9 cellular contexts compared by ENCODE assay signal in the genomic region with DNA sequence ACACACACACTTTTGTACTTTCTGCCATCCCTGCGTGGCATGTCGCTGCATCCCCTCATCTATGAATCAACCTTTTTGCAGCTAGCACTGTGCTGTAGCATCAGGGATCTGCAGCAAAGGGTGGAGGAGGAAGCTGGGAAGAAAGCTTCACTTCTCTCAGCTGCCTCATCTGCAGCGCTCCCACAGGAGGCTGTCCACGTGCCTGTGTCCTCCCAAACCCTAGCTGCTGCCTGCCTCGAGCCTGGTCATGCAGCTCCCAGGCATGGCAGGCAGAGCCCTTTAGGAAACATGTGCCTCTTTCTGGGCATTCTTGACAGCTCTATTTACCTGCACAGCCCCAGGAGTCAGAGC.
DNase-seq lines count a peak whose midpoint lies in the region; ATAC-seq and TF ChIP-seq lines count a peak whose summit lies in the region.
"Had no signal": no experiment of that assay in that cellular context is flagged by ENCODE, and none has a peak within 500 bp of the region (broad histone marks: within the 10 kb centered on the region; RNA-seq: fewer than 3 reads in every experiment).

No MANE protein-coding gene starts in this region.

- POLR2A ChIA-PET in CD8-positive, alpha-beta memory T cell (lab: Charles Lee) = interaction anchor here (0.6 kb wide), 1 partner anchor 71 kb away, joined by 7 read pairs; no protein-coding TSS in a partner anchor

- DNase-seq in AG10803 (ENCODE audit: low read depth) (peak; percentile 80), NCI-H460 (ENCODE audit: extremely low read depth, low read depth) (peak; percentile 85), dedifferentiated amniotic fluid mesenchymal stem cell (ENCODE audit: extremely low spot score) (peak; percentile 34), mucosa of descending colon (peak; percentile 51 to 65 (median 64)), vagina (ENCODE audit: extremely low spot score in 2 of 2) (peak in 1 of 2 donors; percentile 92), NCI-H1048 (lab: John Stamatoyannopoulos, UW) (no peak), ecto neural progenitor cell (ENCODE audit: low spot score) (no peak)
- DNase-seq in CD8-positive, alpha-beta memory T cell = no peak

- H3K27me3 ChIP-seq in vagina = no peaks in the 10 kb centered on the region
- H3K27me3 ChIP-seq in CD8-positive, alpha-beta memory T cell (ENCODE audit: insufficient read depth, low read length, poor library complexity, severe bottlenecking) = no peaks in the 10 kb centered on the region

- CTCF ChIA-PET in CD8-positive, alpha-beta memory T cell (lab: Charles Lee) = interaction anchor here (1.1 to 3.1 kb wide), 3 partner anchors 10 to 174 kb away, joined by 3 to 12 read pairs (median 4); no protein-coding TSS in a partner anchor

- H3K4me3 ChIP-seq in AG10803 (ENCODE audit: low read length) = peak overlapping the region; percentile 35
- no peak overlapping the region for H3K4me3 ChIP-seq in mucosa of descending colon
- H3K4me3 ChIP-seq in vagina = peak overlapping the region in 1 of 2 donors; percentile 24
- no peak overlapping the region for H3K4me3 ChIP-seq in CD8-positive, alpha-beta memory T cell (ENCODE audit: low read length)

- peak overlapping the region in 1 of 8 donors; percentile 45 for H3K27ac Mint-ChIP-seq in CD8-positive, alpha-beta memory T cell
- H3K27ac Mint-ChIP-seq: dendritic cell treated with granulocyte-macrophage colony-stimulating factor and Interleukin-4, amounts not matched to agents 40 ng/mL and 50 ng/mL, for 4 days had no signal

- H3K4me1 Mint-ChIP-seq in CD8-positive, alpha-beta memory T cell = peaks cover 37 to 51% (median 49%) of the 10 kb centered on the region in 3 donors

- H3K36me3 ChIP-seq in mucosa of descending colon (ENCODE audit: low read depth) (no peaks in the 10 kb centered on the region), vagina (no peaks in the 10 kb centered on the region)
- H3K36me3 ChIP-seq in CD8-positive, alpha-beta memory T cell (ENCODE audit: insufficient read depth, low read length) = no peaks in the 10 kb centered on the region

- TF ChIP-seq CTCF in AG10803 (conservative IDR thresholded peaks at IDR 0.05; ENCODE audit: low read length) (no peak), mucosa of descending colon (IDR thresholded peaks at IDR 0.05) (no peak), vagina (IDR thresholded peaks at IDR 0.05) (no peak)

- H3K4me3 Mint-ChIP-seq in CD8-positive, alpha-beta memory T cell = no peak overlapping the region
- H3K4me3 Mint-ChIP-seq: dendritic cell treated with granulocyte-macrophage colony-stimulating factor and Interleukin-4, amounts not matched to agents 40 ng/mL and 50 ng/mL, for 4 days had no signal

- peak overlapping the region; percentile 93 for H3K27ac ChIP-seq in vagina
- H3K27ac ChIP-seq in CD8-positive, alpha-beta memory T cell (ENCODE audit: low read depth, low read length) = no peak overlapping the region

- ATAC-seq in mucosa of descending colon = peak; percentile 80

- H3K27me3 Mint-ChIP-seq in CD8-positive, alpha-beta memory T cell = peaks cover 0 to 2% of the 10 kb centered on the region in 2 donors
- H3K27me3 Mint-ChIP-seq: dendritic cell treated with granulocyte-macrophage colony-stimulating factor and Interleukin-4, amounts not matched to agents 40 ng/mL and 50 ng/mL, for 4 days had no signal

- H3K36me3 Mint-ChIP-seq in CD8-positive, alpha-beta memory T cell = peaks cover 0 to 1% (median 0%) of the 10 kb centered on the region in 3 donors

- no peak for TF ChIP-seq POLR2A in vagina (IDR thresholded peaks at IDR 0.05)

- intact Hi-C loops in mucosa of descending colon (cut with DNase I, micrococcal nuclease) = loop anchor here in 1 of 2 donors (5.0 kb wide), 1 partner anchor 60 kb away; no protein-coding TSS in a partner anchor
- intact Hi-C loops in vagina (cut with DNase I) = loop anchor here (2.0 kb wide), 1 partner anchor 61 kb away; no protein-coding TSS in a partner anchor

- no peaks in the 10 kb centered on the region for H3K9me3 Mint-ChIP-seq in CD8-positive, alpha-beta memory T cell
- H3K9me3 Mint-ChIP-seq: dendritic cell treated with granulocyte-macrophage colony-stimulating factor and Interleukin-4, amounts not matched to agents 40 ng/mL and 50 ng/mL, for 4 days had no signal

- H3K9me3 ChIP-seq in mucosa of descending colon (no peaks in the 10 kb centered on the region), vagina (no peaks in the 10 kb centered on the region)
- no peaks in the 10 kb centered on the region for H3K9me3 ChIP-seq in CD8-positive, alpha-beta memory T cell (ENCODE audit: low read length)

- H3K4me1 ChIP-seq in mucosa of descending colon (ENCODE audit: low read depth) = peaks cover 6% of the 10 kb centered on the region
- H3K4me1 ChIP-seq in vagina = peaks cover 34% of the 10 kb centered on the region
- peaks cover 43% of the 10 kb centered on the region for H3K4me1 ChIP-seq in CD8-positive, alpha-beta memory T cell (ENCODE audit: insufficient read depth, low read length)

Comparison
In these comparisons a context has a peak if more than half of its experiments do, and no peak if none do; other contexts are left out.
1. DNase-seq: peak in AG10803 (single experiment), NCI-H460 (single experiment), dedifferentiated amniotic fluid mesenchymal stem cell (single experiment) and mucosa of descending colon (3 of 3); none in NCI-H1048 (single experiment), CD8-positive, alpha-beta memory T cell (0 of 5) and ecto neural progenitor cell (single experiment).